In genomic region chr4:7769936-7770674, GRCh38 we compare ENCODE assay signal across 8 cellular contexts.
DNase-seq lines count a peak whose midpoint lies in the region; ATAC-seq and TF ChIP-seq lines count a peak whose summit lies in the region.

No MANE protein-coding gene starts in this region.

- 91 to 93% methylated on average over 12 to 16 of the region's 16 CpGs for WGBS in esophagus squamous epithelium, 2 donors

- no peaks in the 10 kb centered on the region for H3K4me1 ChIP-seq in RWPE2 (ENCODE audit: insufficient read depth, poor library complexity, severe bottlenecking)
- no peaks in the 10 kb centered on the region for H3K4me1 ChIP-seq in tibial artery
- peaks cover 0 to 18% (median 0%) of the 10 kb centered on the region in 3 donors for H3K4me1 ChIP-seq in esophagus squamous epithelium

- no peak overlapping the region for H3K4me3 ChIP-seq in RWPE2 (ENCODE audit: severe bottlenecking)
- no peak overlapping the region for H3K4me3 ChIP-seq in fibroblast of mammary gland (ENCODE audit: control insufficient read depth, low read depth, low read length)
- no peak overlapping the region for H3K4me3 ChIP-seq in tibial artery
- no peak overlapping the region for H3K4me3 ChIP-seq in esophagus squamous epithelium

- no peak for TF ChIP-seq POLR2A in esophagus squamous epithelium (IDR thresholded peaks at IDR 0.05)

- H3K27ac ChIP-seq in RWPE2 (ENCODE audit: poor library complexity, severe bottlenecking): no peak overlapping the region
- H3K27ac ChIP-seq in tibial artery: no peak overlapping the region
- peak overlapping the region in 1 of 4 donors; percentile 25 for H3K27ac ChIP-seq in esophagus squamous epithelium

- H3K36me3 ChIP-seq in RWPE2 (ENCODE audit: low read depth) (peaks cover 82% of the 10 kb centered on the region), tibial artery (peaks cover 43 to 97% (median 88%) of the 10 kb centered on the region in 3 donors), esophagus squamous epithelium (peaks cover 6 to 100% (median 9%) of the 10 kb centered on the region in 3 donors)

- ATAC-seq in RWPE2 (ENCODE audit: low read depth): no peak

- H3K27me3 ChIP-seq in RWPE2 (ENCODE audit: insufficient read depth, poor library complexity, severe bottlenecking) (no peaks in the 10 kb centered on the region), tibial artery (no peaks in the 10 kb centered on the region), esophagus squamous epithelium (no peaks in the 10 kb centered on the region)

- intact Hi-C loops in tibial artery (cut with DNase I; ENCODE audit: low total_unique reads): no loop called here
- intact Hi-C loops in esophagus squamous epithelium (cut with DNase I): no loop called here

- H3K9me3 ChIP-seq in RWPE2 (ENCODE audit: severe bottlenecking) (no peaks in the 10 kb centered on the region), tibial artery (no peaks in the 10 kb centered on the region), esophagus squamous epithelium (no peaks in the 10 kb centered on the region)

- peak; percentile 63 for DNase-seq in activated effector memory CD4-positive, alpha-beta T cell treated with anti-CD3 and anti-CD28 coated beads, Interleukin-2, amount 50 U/mL, for 16 hours
- DNase-seq in activated effector memory CD4-positive, alpha-beta T cell treated with Interleukin-2 at 50 U/mL for 16 hours: no peak
- peak; percentile 58 for DNase-seq in RWPE2 (ENCODE audit: low spot score)
- DNase-seq in fibroblast of mammary gland (ENCODE audit: low read depth): peak; percentile 35
- DNase-seq in tibial artery: peak in 1 of 2 donors; percentile 64
- no peak for DNase-seq in esophagus squamous epithelium (lab: John Stamatoyannopoulos, UW)
- DNase-seq in NCI-H446 treated with DMSO at 0.1 percent for 48 hours (lab: John Stamatoyannopoulos, UW): no peak
- DNase-seq in DMS153 (lab: John Stamatoyannopoulos, UW): no peak

- peak; percentile 30 for TF ChIP-seq CTCF in RWPE2 (IDR thresholded peaks at IDR 0.05; ENCODE audit: poor library complexity, severe bottlenecking)
- TF ChIP-seq CTCF in fibroblast of mammary gland (conservative IDR thresholded peaks at IDR 0.05; ENCODE audit: control insufficient read depth, insufficient read depth, low read depth, low read length): peak; percentile 61
- peak; percentile 28 to 33 for TF ChIP-seq CTCF in tibial artery (IDR thresholded peaks at IDR 0.05)
- peak in 1 of 6 experiments; percentile 36 for TF ChIP-seq CTCF in esophagus squamous epithelium (IDR thresholded peaks at IDR 0.05)

Comparison
In these comparisons a context has a peak if more than half of its experiments do, and no peak if none do; other contexts are left out.
1. DNase-seq: peak in activated effector memory CD4-positive, alpha-beta T cell treated with anti-CD3 and anti-CD28 coated beads, Interleukin-2, amount 50 U/mL, for 16 hours (single experiment), RWPE2 (single experiment) and fibroblast of mammary gland (single experiment); none in activated effector memory CD4-positive, alpha-beta T cell treated with Interleukin-2 at 50 U/mL for 16 hours (single experiment), esophagus squamous epithelium (single experiment), NCI-H446 treated with DMSO at 0.1 percent for 48 hours (single experiment) and DMS153 (single experiment).